In the genomic region with DNA sequence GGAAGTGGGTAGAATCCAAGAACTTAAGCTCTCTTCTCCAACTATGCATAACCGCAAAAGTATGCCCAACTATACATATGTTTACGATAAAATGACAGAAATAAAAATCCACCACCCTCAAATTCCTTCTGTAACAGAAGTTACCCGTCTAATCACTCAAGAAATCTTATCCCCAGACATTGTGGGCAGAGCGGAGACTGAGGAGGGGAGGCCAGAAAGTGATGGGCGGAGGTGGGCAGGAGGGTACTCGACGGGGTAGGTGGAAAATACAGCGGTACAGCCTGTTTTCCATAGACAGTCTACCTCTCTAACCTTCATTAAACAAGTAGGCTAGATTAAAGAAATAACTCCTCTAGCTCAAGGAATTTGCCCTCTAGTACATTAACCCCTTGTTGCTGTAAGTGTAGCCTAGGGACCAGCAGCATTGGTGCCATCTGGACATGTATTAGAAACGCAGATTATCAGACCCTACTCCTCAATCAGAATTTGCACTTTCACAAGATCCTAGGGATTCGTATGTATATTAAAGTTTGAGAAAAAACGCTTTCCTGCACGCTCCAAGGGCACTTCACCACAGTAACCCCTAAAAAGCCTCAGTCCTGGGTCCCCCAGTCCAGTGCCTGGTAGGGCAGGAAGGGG, we compare ENCODE assay signal across 1 cellular context.
TF ChIP-seq lines count a peak whose summit lies in the region.

No MANE protein-coding gene starts in this region.

TF ChIP-seq in SK-N-SH, 30 proteins besides CTCF, POLR2A, EP300 and RAD21 (continued from another document):
- TF ChIP-seq, protein P1, sequence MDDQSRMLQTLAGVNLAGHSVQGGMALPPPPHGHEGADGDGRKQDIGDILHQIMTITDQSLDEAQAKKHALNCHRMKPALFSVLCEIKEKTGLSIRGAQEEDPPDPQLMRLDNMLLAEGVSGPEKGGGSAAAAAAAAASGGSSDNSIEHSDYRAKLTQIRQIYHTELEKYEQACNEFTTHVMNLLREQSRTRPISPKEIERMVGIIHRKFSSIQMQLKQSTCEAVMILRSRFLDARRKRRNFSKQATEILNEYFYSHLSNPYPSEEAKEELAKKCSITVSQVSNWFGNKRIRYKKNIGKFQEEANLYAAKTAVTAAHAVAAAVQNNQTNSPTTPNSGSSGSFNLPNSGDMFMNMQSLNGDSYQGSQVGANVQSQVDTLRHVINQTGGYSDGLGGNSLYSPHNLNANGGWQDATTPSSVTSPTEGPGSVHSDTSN (IDR thresholded peaks at IDR 0.05), result no peak
- TF ChIP-seq, protein P2, sequence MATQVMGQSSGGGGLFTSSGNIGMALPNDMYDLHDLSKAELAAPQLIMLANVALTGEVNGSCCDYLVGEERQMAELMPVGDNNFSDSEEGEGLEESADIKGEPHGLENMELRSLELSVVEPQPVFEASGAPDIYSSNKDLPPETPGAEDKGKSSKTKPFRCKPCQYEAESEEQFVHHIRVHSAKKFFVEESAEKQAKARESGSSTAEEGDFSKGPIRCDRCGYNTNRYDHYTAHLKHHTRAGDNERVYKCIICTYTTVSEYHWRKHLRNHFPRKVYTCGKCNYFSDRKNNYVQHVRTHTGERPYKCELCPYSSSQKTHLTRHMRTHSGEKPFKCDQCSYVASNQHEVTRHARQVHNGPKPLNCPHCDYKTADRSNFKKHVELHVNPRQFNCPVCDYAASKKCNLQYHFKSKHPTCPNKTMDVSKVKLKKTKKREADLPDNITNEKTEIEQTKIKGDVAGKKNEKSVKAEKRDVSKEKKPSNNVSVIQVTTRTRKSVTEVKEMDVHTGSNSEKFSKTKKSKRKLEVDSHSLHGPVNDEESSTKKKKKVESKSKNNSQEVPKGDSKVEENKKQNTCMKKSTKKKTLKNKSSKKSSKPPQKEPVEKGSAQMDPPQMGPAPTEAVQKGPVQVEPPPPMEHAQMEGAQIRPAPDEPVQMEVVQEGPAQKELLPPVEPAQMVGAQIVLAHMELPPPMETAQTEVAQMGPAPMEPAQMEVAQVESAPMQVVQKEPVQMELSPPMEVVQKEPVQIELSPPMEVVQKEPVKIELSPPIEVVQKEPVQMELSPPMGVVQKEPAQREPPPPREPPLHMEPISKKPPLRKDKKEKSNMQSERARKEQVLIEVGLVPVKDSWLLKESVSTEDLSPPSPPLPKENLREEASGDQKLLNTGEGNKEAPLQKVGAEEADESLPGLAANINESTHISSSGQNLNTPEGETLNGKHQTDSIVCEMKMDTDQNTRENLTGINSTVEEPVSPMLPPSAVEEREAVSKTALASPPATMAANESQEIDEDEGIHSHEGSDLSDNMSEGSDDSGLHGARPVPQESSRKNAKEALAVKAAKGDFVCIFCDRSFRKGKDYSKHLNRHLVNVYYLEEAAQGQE (IDR thresholded peaks at IDR 0.05; ENCODE audit: low read depth, low read length), result no peak
- no peak for TF ChIP-seq SMC3 (IDR thresholded peaks at IDR 0.05; ENCODE audit: low read depth, low read length)
- TF ChIP-seq NRF1 (IDR thresholded peaks at IDR 0.05; ENCODE audit: low read depth, low read length), result no peak
- no peak for TF ChIP-seq FOSL2 (IDR thresholded peaks at IDR 0.05; ENCODE audit: borderline replicate concordance, low read depth)
- no peak for TF ChIP-seq JUND (IDR thresholded peaks at IDR 0.05)
- TF ChIP-seq GABPA (IDR thresholded peaks at IDR 0.05; ENCODE audit: low read depth), result no peak
- TF ChIP-seq GATA2 (CRISPR knock-in tag; IDR thresholded peaks at IDR 0.05), result no peak
